8 cellular contexts compared by ENCODE assay signal in the genomic region with DNA sequence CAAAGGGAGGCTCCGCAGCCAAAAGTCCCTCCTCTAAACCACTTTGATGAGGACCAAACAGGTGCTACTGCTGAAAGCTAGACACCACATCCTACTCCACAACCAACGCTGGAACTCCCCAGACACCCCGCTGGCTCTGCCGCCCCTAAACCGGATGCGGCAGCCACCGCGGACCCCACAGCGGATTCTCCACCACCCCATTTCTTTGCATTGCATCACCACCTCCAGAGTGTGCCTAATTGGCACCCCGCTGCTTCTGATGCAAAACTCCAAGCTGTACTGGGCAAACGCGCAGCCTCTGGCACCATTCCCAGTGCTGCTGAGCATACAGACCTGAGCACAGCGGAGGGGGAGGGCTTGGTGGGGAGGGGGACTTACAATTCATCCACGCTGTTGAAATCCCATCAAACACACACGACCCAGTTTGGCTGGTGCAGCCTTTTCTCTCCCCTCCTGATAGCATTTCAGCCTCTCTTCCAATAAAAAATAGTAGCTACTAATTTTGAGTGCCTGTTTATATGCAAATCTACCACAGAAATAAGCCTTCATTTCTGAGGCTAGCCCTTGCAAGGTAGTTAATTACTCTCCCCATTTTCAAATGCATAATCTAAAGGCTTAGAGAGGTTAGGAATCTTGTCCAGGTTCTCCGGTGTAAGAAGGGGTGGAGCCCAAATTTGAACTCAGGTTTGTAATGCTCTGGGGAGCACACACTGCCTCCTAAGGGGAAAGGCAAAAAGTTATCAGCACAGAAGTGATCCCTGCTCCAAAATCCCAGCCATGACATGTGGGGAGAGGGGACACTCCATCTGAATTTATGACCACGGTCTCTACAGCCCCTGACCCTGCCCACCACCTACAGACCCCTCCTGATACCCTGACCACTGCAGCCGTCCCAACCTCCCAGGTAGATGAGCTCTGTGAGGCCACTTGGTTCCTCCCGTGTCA. TPM values are rescaled to one million over a fixed set of nuclear protein-coding genes. Genes with fewer than 3 reads are reported as not detected.
A peak's percentile ranks its signal among the peaks of the same experiment; 100 is the strongest.
DNase-seq lines count a peak whose midpoint lies in the region; ATAC-seq and TF ChIP-seq lines count a peak whose summit lies in the region.

No MANE protein-coding gene starts in this region.

- H3K4me3 Mint-ChIP-seq in neural progenitor cell: peak overlapping the region; percentile 84
- peak overlapping the region; percentile 85 to 86 for H3K4me3 Mint-ChIP-seq in stimulated activated naive CD8-positive, alpha-beta T cell treated with anti-CD3 and anti-CD28 coated beads, Interleukin-15, amount 100 ng/mL, for 72 hours

- peaks cover 68% of the 10 kb centered on the region for H3K4me1 ChIP-seq in neural progenitor cell

- peaks cover 68% of the 10 kb centered on the region for H3K4me1 Mint-ChIP-seq in neural progenitor cell
- H3K4me1 Mint-ChIP-seq in stimulated activated naive CD8-positive, alpha-beta T cell treated with anti-CD3 and anti-CD28 coated beads, Interleukin-15, amount 100 ng/mL, for 72 hours: peaks cover 91% of the 10 kb centered on the region

- ATAC-seq in GM19324 (IDR thresholded peaks at IDR 0.05; ENCODE audit: low FRiP score, unreplicated experiment) (peak; percentile 47), HG03442 (IDR thresholded peaks at IDR 0.05; ENCODE audit: unreplicated experiment) (peak; percentile 69)
- peak; percentile 88 for ATAC-seq in stimulated activated naive CD8-positive, alpha-beta T cell treated with anti-CD3 and anti-CD28 coated beads, Interleukin-15, amount 100 ng/mL, for 72 hours

- peak overlapping the region; percentile 72 for H3K4me2 ChIP-seq in neural progenitor cell

- H3K27ac Mint-ChIP-seq in neural progenitor cell: no peak overlapping the region
- peak overlapping the region; percentile 99 to 100 for H3K27ac Mint-ChIP-seq in stimulated activated naive CD8-positive, alpha-beta T cell treated with anti-CD3 and anti-CD28 coated beads, Interleukin-15, amount 100 ng/mL, for 72 hours

- no peaks in the 10 kb centered on the region for H3K9me3 ChIP-seq in neural progenitor cell (ENCODE audit: low read depth)

- H3K27ac ChIP-seq in neural progenitor cell: peak overlapping the region; percentile 85

- H2AFZ ChIP-seq in neural progenitor cell (replicated peaks): no peak overlapping the region

- no peak overlapping the region for H3K9ac ChIP-seq in neural progenitor cell

- no peaks in the 10 kb centered on the region for H3K36me3 Mint-ChIP-seq in neural progenitor cell

- H4K20me1 ChIP-seq in neural progenitor cell (ENCODE audit: low read depth): no peaks in the 10 kb centered on the region

- peaks cover 7% of the 10 kb centered on the region for H3K9me3 Mint-ChIP-seq in neural progenitor cell
- H3K9me3 Mint-ChIP-seq in stimulated activated naive CD8-positive, alpha-beta T cell treated with anti-CD3 and anti-CD28 coated beads, Interleukin-15, amount 100 ng/mL, for 72 hours: peaks cover 10 to 19% of the 10 kb centered on the region in 2 donors

- DNase-seq in AG10803 (ENCODE audit: low read depth) (peak; percentile 76), NCI-H526 (lab: John Stamatoyannopoulos, UW) (peak; percentile 76 to 92), epithelial cell of esophagus (ENCODE audit: low read depth) (peak; percentile 37), neural progenitor cell (ENCODE audit: low spot score) (peak; percentile 81)
- DNase-seq in activated CD8-positive, alpha-beta memory T cell treated with anti-CD3 and anti-CD28 coated beads for 48 hours (ENCODE audit: low read depth in 2 of 3, low spot score in 2 of 3): peak; percentile 62 to 83 (median 69)
- peak; percentile 95 to 98 for DNase-seq in stimulated activated naive CD8-positive, alpha-beta T cell treated with anti-CD3 and anti-CD28 coated beads, Interleukin-15, amount 100 ng/mL, for 72 hours

- peak overlapping the region; percentile 6; the same call in 1 of the 2 replicates for H3K4me3 ChIP-seq in AG10803 (ENCODE audit: low read length)
- no peak overlapping the region for H3K4me3 ChIP-seq in epithelial cell of esophagus (ENCODE audit: low read length)
- peak overlapping the region; percentile 46 for H3K4me3 ChIP-seq in neural progenitor cell

- no peaks in the 10 kb centered on the region for H3K36me3 ChIP-seq in neural progenitor cell

- peaks cover 21% of the 10 kb centered on the region for H3K27me3 ChIP-seq in neural progenitor cell

- peaks cover 24% of the 10 kb centered on the region for H3K27me3 Mint-ChIP-seq in neural progenitor cell (ENCODE audit: insufficient read depth, low read depth)
- peaks cover 46% of the 10 kb centered on the region for H3K27me3 Mint-ChIP-seq in stimulated activated naive CD8-positive, alpha-beta T cell treated with anti-CD3 and anti-CD28 coated beads, Interleukin-15, amount 100 ng/mL, for 72 hours

- H3F3A ChIP-seq in neural progenitor cell (ENCODE audit: low read depth): peaks cover 54% of the 10 kb centered on the region

- TF ChIP-seq CTCF in AG10803 (conservative IDR thresholded peaks at IDR 0.05; ENCODE audit: low read length): no peak
- TF ChIP-seq CTCF in epithelial cell of esophagus (IDR thresholded peaks at IDR 0.05; ENCODE audit: insufficient read depth, low read depth, low read length, missing control alignments): no peak
- no peak for TF ChIP-seq CTCF in neural progenitor cell (IDR thresholded peaks at IDR 0.05)

- H3K79me2 ChIP-seq in neural progenitor cell (ENCODE audit: low read depth): no peaks in the 10 kb centered on the region

RNA-seq across cellular contexts. Expression of a gene that starts 12.2 kb away (rescaled TPM):
- total RNA-seq in neural progenitor cell (ENCODE audit: low replicate concordance): 12.5 and 16.4 TPM in 2 replicates

RNA-seq across cellular contexts. Expression of a gene that starts 27.3 kb away (rescaled TPM):
- total RNA-seq in neural progenitor cell (ENCODE audit: low replicate concordance): 3.6 and 6.2 TPM in 2 replicates

Comparison
In these comparisons a context has a peak if more than half of its experiments do, and no peak if none do; other contexts are left out.
1. DNase-seq: peak in every context shown above with its lines; median percentile 96 in stimulated activated naive CD8-positive, alpha-beta T cell treated with anti-CD3 and anti-CD28 coated beads, Interleukin-15, amount 100 ng/mL, for 72 hours; 84 in NCI-H526; 81 in neural progenitor cell; 76 in AG10803; 69 in activated CD8-positive, alpha-beta memory T cell treated with anti-CD3 and anti-CD28 coated beads for 48 hours; 37 in epithelial cell of esophagus.